ENCODE assay signal across 1 cellular context in genomic region chr7:128523226-128523939, GRCh38.
A peak's percentile ranks its signal among the peaks of the same experiment; 100 is the strongest.
TF ChIP-seq lines count a peak whose summit lies in the region.
"Not testable (repeated sequence)": the region's sequence is repeated elsewhere in the genome, so short reads cannot be mapped to it uniquely, and the experiment has no call there.

No MANE protein-coding gene starts in this region.

TF ChIP-seq in K562, 482 proteins besides CTCF, POLR2A, EP300 and RAD21 (continued from another document):
- TF ChIP-seq ZFP36 (IDR thresholded peaks at IDR 0.05; ENCODE audit: low read depth, low read length, partially characterized antibody) (peak; percentile 46), ARID3A (IDR thresholded peaks at IDR 0.05; ENCODE audit: borderline replicate concordance, low read depth, low read length) (peak; percentile 80; the same call in 1 of the 2 replicates), TAF1 (IDR thresholded peaks at IDR 0.05; ENCODE audit: control insufficient read depth, extremely low read depth, insufficient read depth, low read length, severe bottlenecking) (peak; percentile 22), RCOR1 (IDR thresholded peaks at IDR 0.05; ENCODE audit: borderline replicate concordance in 1 of 2, low read depth in 2 of 2, low read length in 2 of 2) (peak in 1 of 2 experiments; percentile 71; a peak in 2 of 4 replicates), CBFA2T3 (IDR thresholded peaks at IDR 0.05) (0 out of 2 replicates have a peak, but pooled peaks have one; percentile 11), YY1 (IDR thresholded peaks at IDR 0.05; ENCODE audit: borderline replicate concordance in 1 of 3, control insufficient read depth in 1 of 3, extremely low read depth in 1 of 3, insufficient read depth in 3 of 3, insufficient read length in 1 of 3, insufficient replicate concordance in 2 of 3, low read depth in 1 of 3, low read length in 2 of 3) (peak in 1 of 3 experiments; percentile 61), JUND (IDR thresholded peaks at IDR 0.05; ENCODE audit: borderline replicate concordance, low read depth, low read length) (peak; percentile 96), JUND (tag; IDR thresholded peaks at IDR 0.05; ENCODE audit: borderline replicate concordance, low read depth, low read length) (peak; percentile 94; the same call in 2 of the 3 replicates), ATF3 (IDR thresholded peaks at IDR 0.05) (peak; percentile 91), ATF3 (CRISPR knock-in tag; conservative IDR thresholded peaks at IDR 0.05) (peak; percentile 39; the same call in 1 of the 2 replicates), NFIX (CRISPR knock-in tag; IDR thresholded peaks at IDR 0.05; ENCODE audit: low read depth) (peak; percentile 77), JUN (IDR thresholded peaks at IDR 0.05; ENCODE audit: borderline replicate concordance, low read depth, low read length) (peak; percentile 84), SMAD1 (IDR thresholded peaks at IDR 0.05; ENCODE audit: low read depth, low read length, partially characterized antibody) (peak; percentile 97), SMARCE1 (IDR thresholded peaks at IDR 0.05) (peak; percentile 68), NFE2 (IDR thresholded peaks at IDR 0.05; ENCODE audit: low read depth) (peak; percentile 45; the same call in 1 of the 2 replicates), MYC (IDR thresholded peaks at IDR 0.05; ENCODE audit: low read depth, low read length) (0 out of 2 replicates have a peak, but pooled peaks have one; percentile 16), SMARCA4 (IDR thresholded peaks at IDR 0.05) (peak; percentile 72; the same call in 1 of the 2 replicates), DPF2 (IDR thresholded peaks at IDR 0.05) (peak; percentile 81), ARID1B (IDR thresholded peaks at IDR 0.05) (peak; percentile 65), NFIC (IDR thresholded peaks at IDR 0.05) (peak; percentile 99), PBX2 (tag; conservative IDR thresholded peaks at IDR 0.05; ENCODE audit: low read depth) (0 out of 2 replicates have a peak, but pooled peaks have one; percentile 20), SOX6 (IDR thresholded peaks at IDR 0.05) (peak; percentile 53; the same call in 1 of the 2 replicates), NEUROD1 (IDR thresholded peaks at IDR 0.05; ENCODE audit: borderline replicate concordance, low read depth, low read length, partially characterized antibody) (peak; percentile 33), ZKSCAN1 (IDR thresholded peaks at IDR 0.05; ENCODE audit: low read depth, low read length) (0 out of 2 replicates have a peak, but pooled peaks have one; percentile 47), FOSL1 (tag; conservative IDR thresholded peaks at IDR 0.05) (peak; percentile 93), VEZF1 (CRISPR knock-in tag; IDR thresholded peaks at IDR 0.05) (peak; percentile 38), MEIS2 (IDR thresholded peaks at IDR 0.05; ENCODE audit: partially characterized antibody) (peak; percentile 30), POLR2AphosphoS5 (IDR thresholded peaks at IDR 0.05; ENCODE audit: control insufficient read depth, insufficient read depth, low read depth, low read length) (peak; percentile 75), MYNN (IDR thresholded peaks at IDR 0.05) (0 out of 2 replicates have a peak, but pooled peaks have one; percentile 39), MITF (IDR thresholded peaks at IDR 0.05) (peak; percentile 59; the same call in 1 of the 2 replicates)
- not testable (repeated sequence) for TF ChIP-seq JUN (CRISPR knock-in tag; IDR thresholded peaks at IDR 0.05; ENCODE audit: borderline replicate concordance); MYC (CRISPR knock-in tag; IDR thresholded peaks at IDR 0.05; ENCODE audit: borderline replicate concordance, low read depth); PBX2 (CRISPR knock-in tag; IDR thresholded peaks at IDR 0.05; ENCODE audit: low read depth); MYNN (CRISPR knock-in tag; IDR thresholded peaks at IDR 0.05)
